12 cellular contexts compared by ENCODE assay signal in the genomic region with DNA sequence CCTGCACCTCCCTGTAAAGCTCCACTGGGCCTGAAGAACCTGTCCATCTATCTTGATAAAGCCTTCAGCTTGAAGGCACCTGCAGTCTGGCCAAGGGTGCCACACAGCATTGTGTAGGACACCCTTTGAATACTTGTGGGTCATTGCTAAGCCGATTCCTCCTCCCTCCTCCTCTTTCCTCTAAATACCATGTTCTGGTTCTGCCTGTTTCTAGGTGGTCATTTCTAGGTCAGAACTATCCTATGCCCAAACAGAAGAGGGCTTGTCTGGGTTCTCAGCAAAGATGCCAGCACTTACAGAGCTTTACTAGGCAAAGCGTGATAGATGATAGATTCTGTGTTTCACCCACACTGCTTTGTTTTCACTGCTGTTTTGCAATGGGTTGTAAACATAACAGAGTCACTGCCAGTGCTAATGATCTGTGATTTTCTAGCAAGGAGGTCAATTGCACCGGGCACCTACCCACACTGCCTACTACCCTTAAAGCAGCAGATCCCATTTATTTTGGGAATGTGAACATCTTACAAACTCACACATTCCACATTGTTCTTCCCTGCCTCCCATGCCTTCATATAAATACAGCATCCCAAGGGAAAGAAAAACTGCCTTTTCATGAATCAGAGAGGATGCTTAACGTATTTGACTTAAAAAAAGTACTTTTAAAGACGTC.
DNase-seq lines count a peak whose midpoint lies in the region; ATAC-seq, FAIRE-seq and TF ChIP-seq lines count a peak whose summit lies in the region.
"Had no signal": no experiment of that assay in that cellular context is flagged by ENCODE, and none has a peak within 500 bp of the region (broad histone marks: within the 10 kb centered on the region; RNA-seq: fewer than 3 reads in every experiment).

No MANE protein-coding gene starts in this region.

- in situ Hi-C loops in IMR-90 (cut with MboI; ENCODE audit: low sequenced_read_pairs), result no loop called here

- H3K4me2 ChIP-seq in IMR-90 (ENCODE audit: low read depth, low read length), result peak overlapping the region; percentile 75; the same call in 1 of the 2 replicates

- peak overlapping the region; percentile 77 for H2BK120ac ChIP-seq in IMR-90 (ENCODE audit: low read depth, low read length)

- H3K27me3 ChIP-seq in IMR-90 (ENCODE audit: control insufficient read depth, insufficient read depth, low read length), result no peaks in the 10 kb centered on the region
- no peaks in the 10 kb centered on the region for H3K27me3 ChIP-seq in colonic mucosa
- no peaks in the 10 kb centered on the region for H3K27me3 ChIP-seq in lung (ENCODE audit: control insufficient read depth, insufficient read depth)

- H3K9me3 ChIP-seq in IMR-90 (ENCODE audit: control insufficient read depth, insufficient read depth, low read length) (no peaks in the 10 kb centered on the region), colonic mucosa (no peaks in the 10 kb centered on the region), lung (ENCODE audit: control insufficient read depth in 2 of 2, insufficient read depth in 1 of 2, low read length in 1 of 2) (no peaks in the 10 kb centered on the region)

- H3K9me1 ChIP-seq in IMR-90 (ENCODE audit: insufficient read depth, low read length), result peaks cover 11% of the 10 kb centered on the region

- DNase-seq in IMR-90 (no peak), colonic mucosa (no peak), lung (ENCODE audit: low spot score) (no peak), GOT3 (lab: John Stamatoyannopoulos, UW) (no peak), GM19239 (ENCODE audit: insufficient read length, low spot score) (no peak)
- DNase-seq in stimulated activated naive CD4-positive, alpha-beta T cell (lab: John Stamatoyannopoulos, UW), result no peak
- no peak for DNase-seq in effector CD8-positive, alpha-beta T cell (lab: John Stamatoyannopoulos, UW)
- DNase-seq: effector memory CD8-positive, alpha-beta T cell; NCI-H446; retina; SHP77 treated with DMSO at 0.1 percent for 48 hours had no signal

- H2AK5ac ChIP-seq in IMR-90 (ENCODE audit: low read depth, low read length), result peak overlapping the region; percentile 97

- peak overlapping the region; percentile 68 for H3K9ac ChIP-seq in IMR-90 (ENCODE audit: low read depth, low read length)
- H3K9ac ChIP-seq in colonic mucosa (ENCODE audit: low read depth in 2 of 2, low read length in 2 of 2), result no peak overlapping the region

- H3K36me3 ChIP-seq in IMR-90 (ENCODE audit: control insufficient read depth, insufficient read depth, low read length) (no peaks in the 10 kb centered on the region), colonic mucosa (no peaks in the 10 kb centered on the region), lung (ENCODE audit: control insufficient read depth in 2 of 2, insufficient read depth in 2 of 2, low read length in 2 of 2) (no peaks in the 10 kb centered on the region)

- peak overlapping the region; percentile 91 for H2BK20ac ChIP-seq in IMR-90 (ENCODE audit: low read depth, low read length)

- dilution Hi-C loops in IMR-90 (cut with HindIII; ENCODE audit: low sequenced_read_pairs, unreplicated experiment), result no loop called here

- no peak for FAIRE-seq in GM19239 (lab: Jason Lieb, UNC)

- H4K8ac ChIP-seq in IMR-90 (ENCODE audit: low read depth in 2 of 2, low read length in 2 of 2), result peak overlapping the region; percentile 44 to 65

- H3K79me1 ChIP-seq in IMR-90 (ENCODE audit: low read depth in 1 of 2, low read length in 2 of 2), result no peaks in the 10 kb centered on the region

- no peaks in the 10 kb centered on the region for H4K20me1 ChIP-seq in IMR-90 (ENCODE audit: insufficient read depth, low read length)

- intact Hi-C loops in IMR-90 (cut with micrococcal nuclease) (loop anchor here (1.0 to 5.0 kb wide), 10 partner anchors 17 to 1321 kb away; no protein-coding TSS in a partner anchor), colonic mucosa (cut with DNase I) (no loop called here)

- ATAC-seq in IMR-90 (ENCODE audit: low read depth) (peak; percentile 64), lung (ENCODE audit: insufficient read depth, low FRiP score) (no peak)
- ATAC-seq: effector memory CD8-positive, alpha-beta T cell had no signal

- WGBS in IMR-90 (ENCODE audit: extremely low coverage in 2 of 2, insufficient read length in 1 of 2), 2 experiments, result no CpG with 5 or more reads among the region's 5 CpGs
- WGBS in lung, 2 donors, result 71 to 76% methylated on average over 5 of the region's 5 CpGs

- H3K56ac ChIP-seq in IMR-90 (ENCODE audit: extremely low read depth, insufficient read depth, low read length), result peak overlapping the region; percentile 64

- H3K4ac ChIP-seq in IMR-90 (ENCODE audit: low read depth, low read length), result peak overlapping the region; percentile 91

- peak overlapping the region; percentile 66 for H2AFZ ChIP-seq in IMR-90 (replicated peaks; ENCODE audit: low read length, poor library complexity)

- H2BK15ac ChIP-seq in IMR-90 (ENCODE audit: low read depth, low read length), result peak overlapping the region; percentile 93

- no peak for TF ChIP-seq CTCF in IMR-90 (conservative IDR thresholded peaks at IDR 0.05; ENCODE audit: low read depth, low read length)
- TF ChIP-seq CTCF in colonic mucosa (IDR thresholded peaks at IDR 0.05), result no peak
- TF ChIP-seq CTCF in lung (IDR thresholded peaks at IDR 0.05; ENCODE audit: control extremely low read depth, extremely low read depth), result no peak

- CTCF ChIA-PET in IMR-90 (lab: Yijun Ruan, JAX), result interaction anchor here (0.8 to 1.7 kb wide), 5 partner anchors 8 to 77 kb away, joined by 3 to 5 read pairs (median 3); no protein-coding TSS in a partner anchor

- POLR2A ChIA-PET in IMR-90 (lab: Charles Lee; ENCODE audit: unreplicated experiment), result no interaction called here

- TF ChIP-seq POLR2A in IMR-90 (IDR thresholded peaks at IDR 0.05; ENCODE audit: low read depth, low read length), result no peak

- H2BK5ac ChIP-seq in IMR-90 (ENCODE audit: low read depth, low read length, poor library complexity, severe bottlenecking), result peak overlapping the region; percentile 94

- peak overlapping the region; percentile 82 for H3K23ac ChIP-seq in IMR-90 (ENCODE audit: low read depth, low read length)

- peak overlapping the region; percentile 78 for H3K18ac ChIP-seq in IMR-90 (ENCODE audit: low read depth, low read length)

- H4K91ac ChIP-seq in IMR-90 (ENCODE audit: insufficient read depth, low read depth, low read length), result peak overlapping the region; percentile 92

- H3K4me1 ChIP-seq in IMR-90 (ENCODE audit: control insufficient read depth, insufficient read depth, low read length), result peaks cover 13% of the 10 kb centered on the region
- H3K4me1 ChIP-seq in colonic mucosa, result no peaks in the 10 kb centered on the region
- H3K4me1 ChIP-seq in lung (ENCODE audit: control insufficient read depth in 2 of 2, insufficient read depth in 2 of 2, low read length in 2 of 2), result peaks cover 4 to 8% of the 10 kb centered on the region in 2 donors

- H3K14ac ChIP-seq in IMR-90 (replicated peaks; ENCODE audit: low read depth, low read length), result peak overlapping the region; percentile 90

- BruUV-seq in IMR-90 (replicated peaks; lab: Mats Ljungman, UMichigan), result no TSS peak

- peak overlapping the region; percentile 66 for H4K5ac ChIP-seq in IMR-90 (ENCODE audit: low read depth, low read length)

- H3K4me3 ChIP-seq in IMR-90 (ENCODE audit: insufficient read depth, low read depth, low read length) (no peak overlapping the region; the same call in 1 of the 2 replicates), colonic mucosa (no peak overlapping the region), lung (no peak overlapping the region)

- H3K27ac ChIP-seq in IMR-90 (ENCODE audit: insufficient read depth, low read length) (peak overlapping the region; percentile 91), colonic mucosa (peak overlapping the region; percentile 40), lung (ENCODE audit: low read depth in 1 of 2, low read length in 1 of 2) (peak overlapping the region; percentile 39 to 75), temporal lobe (ENCODE audit: low read depth, low read length) (peak overlapping the region; percentile 56)

- TF ChIP-seq RAD21 in IMR-90 (IDR thresholded peaks at IDR 0.05; ENCODE audit: low read length), result no peak

- peak overlapping the region; percentile 80 for H2AK9ac ChIP-seq in IMR-90 (replicated peaks; ENCODE audit: low read depth, low read length, poor library complexity)

TF ChIP-seq in IMR-90, 13 proteins besides CTCF, POLR2A, EP300 and RAD21:
- peak; percentile 48 for TF ChIP-seq CEBPB (IDR thresholded peaks at IDR 0.05; ENCODE audit: low read depth, low read length)
- TF ChIP-seq, protein P1, sequence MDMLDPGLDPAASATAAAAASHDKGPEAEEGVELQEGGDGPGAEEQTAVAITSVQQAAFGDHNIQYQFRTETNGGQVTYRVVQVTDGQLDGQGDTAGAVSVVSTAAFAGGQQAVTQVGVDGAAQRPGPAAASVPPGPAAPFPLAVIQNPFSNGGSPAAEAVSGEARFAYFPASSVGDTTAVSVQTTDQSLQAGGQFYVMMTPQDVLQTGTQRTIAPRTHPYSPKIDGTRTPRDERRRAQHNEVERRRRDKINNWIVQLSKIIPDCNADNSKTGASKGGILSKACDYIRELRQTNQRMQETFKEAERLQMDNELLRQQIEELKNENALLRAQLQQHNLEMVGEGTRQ (IDR thresholded peaks at IDR 0.05; ENCODE audit: low read depth, low read length), result no peak

Comparison
In these comparisons a context has a peak if more than half of its experiments do, and no peak if none do; other contexts are left out.
1. H3K27ac ChIP-seq: peak in every context shown above with its lines; median percentile 91 in IMR-90; 57 in lung; 56 in temporal lobe; 40 in colonic mucosa.